In the genomic region with DNA sequence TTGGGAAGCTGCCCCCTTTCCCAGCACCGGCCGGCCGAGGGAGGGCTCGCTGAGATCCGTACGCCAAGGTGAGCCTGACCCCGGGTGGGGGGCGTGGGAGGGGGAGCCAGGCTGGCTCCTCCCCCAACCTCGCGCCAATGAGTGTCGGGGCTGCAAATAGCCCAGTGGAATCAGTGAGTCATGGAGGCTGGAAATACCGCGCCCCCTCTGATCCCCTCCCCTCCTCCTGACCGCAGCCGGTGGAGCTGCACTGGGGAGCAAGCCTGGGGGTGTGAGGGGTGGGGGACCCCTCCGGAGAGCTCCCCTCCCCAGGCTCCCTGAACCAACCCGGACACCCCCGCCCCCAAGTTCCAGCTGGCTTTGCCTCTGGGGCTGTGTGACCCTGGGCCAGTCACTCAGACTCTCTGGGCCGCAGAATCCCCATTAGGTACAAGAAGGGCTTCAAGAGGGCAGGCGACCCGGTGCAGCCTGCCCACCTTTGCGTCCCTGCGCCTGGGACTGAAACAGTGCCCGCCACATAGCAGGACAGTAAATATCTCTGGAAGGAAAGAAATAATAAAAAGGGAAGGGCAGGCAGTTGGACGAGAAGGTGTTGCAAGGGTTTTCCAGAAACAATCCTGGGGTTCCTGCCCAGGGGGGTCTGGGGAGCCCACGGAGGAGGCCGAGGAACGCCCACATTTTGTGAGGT, we compare ENCODE assay signal across 1 cellular context.
TF ChIP-seq lines count a peak whose summit lies in the region.

No MANE protein-coding gene starts in this region.

TF ChIP-seq in WTC11, 78 proteins besides CTCF, POLR2A, EP300 and RAD21 (continued from another document):
- TF ChIP-seq AFF4 (CRISPR knock-in tag; IDR thresholded peaks at IDR 0.05; ENCODE audit: borderline replicate concordance) (no peak), ELF4 (CRISPR knock-in tag; IDR thresholded peaks at IDR 0.05; ENCODE audit: low read depth) (no peak), EMX1 (CRISPR knock-in tag; IDR thresholded peaks at IDR 0.05) (no peak), TCF7 (CRISPR knock-in tag; IDR thresholded peaks at IDR 0.05; ENCODE audit: low read depth) (no peak), RORB (CRISPR knock-in tag; IDR thresholded peaks at IDR 0.05) (no peak), ESRRA (CRISPR knock-in tag; IDR thresholded peaks at IDR 0.05; ENCODE audit: borderline replicate concordance) (peak; percentile 93), HMGA2 (CRISPR knock-in tag; IDR thresholded peaks at IDR 0.05) (no peak), GABPB1 (CRISPR knock-in tag; IDR thresholded peaks at IDR 0.05) (no peak), SMAD4 (CRISPR knock-in tag; IDR thresholded peaks at IDR 0.05) (no peak), CREM (CRISPR knock-in tag; IDR thresholded peaks at IDR 0.05) (no peak), ZBTB43 (CRISPR knock-in tag; IDR thresholded peaks at IDR 0.05) (no peak), E2F1 (CRISPR knock-in tag; IDR thresholded peaks at IDR 0.05) (no peak), SMAD3 (CRISPR knock-in tag; IDR thresholded peaks at IDR 0.05; ENCODE audit: borderline replicate concordance) (no peak), KAT7 (CRISPR knock-in tag; IDR thresholded peaks at IDR 0.05; ENCODE audit: borderline replicate concordance) (no peak), ZNF317 (CRISPR knock-in tag; IDR thresholded peaks at IDR 0.05; ENCODE audit: borderline replicate concordance, low read depth) (no peak), SOX15 (CRISPR knock-in tag; IDR thresholded peaks at IDR 0.05) (no peak), ZNF138 (CRISPR knock-in tag; conservative IDR thresholded peaks at IDR 0.05) (no peak), MLX (CRISPR knock-in tag; IDR thresholded peaks at IDR 0.05) (no peak), NFATC4 (CRISPR knock-in tag; IDR thresholded peaks at IDR 0.05) (no peak), ZNF263 (CRISPR knock-in tag; IDR thresholded peaks at IDR 0.05; ENCODE audit: low read depth) (no peak), TEAD1 (CRISPR knock-in tag; IDR thresholded peaks at IDR 0.05) (0 out of 2 replicates have a peak, but pooled peaks have one; percentile 35), JUN (CRISPR knock-in tag; IDR thresholded peaks at IDR 0.05) (no peak), ZNF219 (CRISPR knock-in tag; IDR thresholded peaks at IDR 0.05; ENCODE audit: borderline replicate concordance) (no peak), STAT6 (CRISPR knock-in tag; conservative IDR thresholded peaks at IDR 0.05; ENCODE audit: low read depth) (no peak), OVOL2 (CRISPR knock-in tag; IDR thresholded peaks at IDR 0.05; ENCODE audit: borderline replicate concordance) (no peak), MYBL2 (CRISPR knock-in tag; IDR thresholded peaks at IDR 0.05) (no peak), FOXJ3 (CRISPR knock-in tag; IDR thresholded peaks at IDR 0.05; ENCODE audit: borderline replicate concordance) (no peak), GTF2I (CRISPR knock-in tag; conservative IDR thresholded peaks at IDR 0.05) (peak; percentile 80; the same call in 1 of the 2 replicates), ETV6 (CRISPR knock-in tag; IDR thresholded peaks at IDR 0.05) (0 out of 2 replicates have a peak, but pooled peaks have one; percentile 20), ZNF425 (CRISPR knock-in tag; conservative IDR thresholded peaks at IDR 0.05) (no peak), CDX4 (CRISPR knock-in tag; IDR thresholded peaks at IDR 0.05; ENCODE audit: borderline replicate concordance) (no peak), RELA (CRISPR knock-in tag; IDR thresholded peaks at IDR 0.05; ENCODE audit: borderline replicate concordance) (no peak)
- TF ChIP-seq, protein P1, sequence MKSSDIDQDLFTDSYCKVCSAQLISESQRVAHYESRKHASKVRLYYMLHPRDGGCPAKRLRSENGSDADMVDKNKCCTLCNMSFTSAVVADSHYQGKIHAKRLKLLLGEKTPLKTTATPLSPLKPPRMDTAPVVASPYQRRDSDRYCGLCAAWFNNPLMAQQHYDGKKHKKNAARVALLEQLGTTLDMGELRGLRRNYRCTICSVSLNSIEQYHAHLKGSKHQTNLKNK (CRISPR knock-in tag; IDR thresholded peaks at IDR 0.05): no peak
- TF ChIP-seq, protein P2, sequence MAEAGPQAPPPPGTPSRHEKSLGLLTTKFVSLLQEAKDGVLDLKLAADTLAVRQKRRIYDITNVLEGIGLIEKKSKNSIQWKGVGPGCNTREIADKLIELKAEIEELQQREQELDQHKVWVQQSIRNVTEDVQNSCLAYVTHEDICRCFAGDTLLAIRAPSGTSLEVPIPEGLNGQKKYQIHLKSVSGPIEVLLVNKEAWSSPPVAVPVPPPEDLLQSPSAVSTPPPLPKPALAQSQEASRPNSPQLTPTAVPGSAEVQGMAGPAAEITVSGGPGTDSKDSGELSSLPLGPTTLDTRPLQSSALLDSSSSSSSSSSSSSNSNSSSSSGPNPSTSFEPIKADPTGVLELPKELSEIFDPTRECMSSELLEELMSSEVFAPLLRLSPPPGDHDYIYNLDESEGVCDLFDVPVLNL (CRISPR knock-in tag; IDR thresholded peaks at IDR 0.05; ENCODE audit: borderline replicate concordance, low read depth): no peak
- TF ChIP-seq, protein P3, sequence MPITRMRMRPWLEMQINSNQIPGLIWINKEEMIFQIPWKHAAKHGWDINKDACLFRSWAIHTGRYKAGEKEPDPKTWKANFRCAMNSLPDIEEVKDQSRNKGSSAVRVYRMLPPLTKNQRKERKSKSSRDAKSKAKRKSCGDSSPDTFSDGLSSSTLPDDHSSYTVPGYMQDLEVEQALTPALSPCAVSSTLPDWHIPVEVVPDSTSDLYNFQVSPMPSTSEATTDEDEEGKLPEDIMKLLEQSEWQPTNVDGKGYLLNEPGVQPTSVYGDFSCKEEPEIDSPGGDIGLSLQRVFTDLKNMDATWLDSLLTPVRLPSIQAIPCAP (CRISPR knock-in tag; IDR thresholded peaks at IDR 0.05): no peak
- TF ChIP-seq, protein P4, sequence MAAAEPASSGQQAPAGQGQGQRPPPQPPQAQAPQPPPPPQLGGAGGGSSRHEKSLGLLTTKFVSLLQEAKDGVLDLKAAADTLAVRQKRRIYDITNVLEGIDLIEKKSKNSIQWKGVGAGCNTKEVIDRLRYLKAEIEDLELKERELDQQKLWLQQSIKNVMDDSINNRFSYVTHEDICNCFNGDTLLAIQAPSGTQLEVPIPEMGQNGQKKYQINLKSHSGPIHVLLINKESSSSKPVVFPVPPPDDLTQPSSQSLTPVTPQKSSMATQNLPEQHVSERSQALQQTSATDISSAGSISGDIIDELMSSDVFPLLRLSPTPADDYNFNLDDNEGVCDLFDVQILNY (CRISPR knock-in tag; IDR thresholded peaks at IDR 0.05): peak; percentile 33; the same call in 1 of the 2 replicates
TF ChIP-seq in WTC11: peak in this region for 6.
